In genomic region chr19:49613374-49613773, GRCh38 we compare ENCODE assay signal across 8 cellular contexts. TPM values are rescaled to one million over a fixed set of nuclear protein-coding genes. Genes with fewer than 3 reads are reported as not detected.
DNase-seq lines count a peak whose midpoint lies in the region; ATAC-seq and TF ChIP-seq lines count a peak whose summit lies in the region.
"Had no signal": no experiment of that assay in that cellular context is flagged by ENCODE, and none has a peak within 500 bp of the region (broad histone marks: within the 10 kb centered on the region; RNA-seq: fewer than 3 reads in every experiment).

No MANE protein-coding gene starts in this region.

- no peaks in the 10 kb centered on the region for H4K20me1 ChIP-seq in GM23248 (ENCODE audit: insufficient read depth)

- H3K9me3 ChIP-seq in GM23248 (ENCODE audit: low read depth) = no peaks in the 10 kb centered on the region

- ATAC-seq in effector memory CD8-positive, alpha-beta T cell (replicated peaks) = peak; percentile 23
- no peak for ATAC-seq in GM21576 (IDR thresholded peaks at IDR 0.05; ENCODE audit: unreplicated experiment)

- peak overlapping the region; percentile 18 to 45 for H3K4me3 Mint-ChIP-seq in effector memory CD8-positive, alpha-beta T cell
- H3K4me3 Mint-ChIP-seq in osteocyte (ENCODE audit: unreplicated experiment) = no peak overlapping the region

- peaks cover 84% of the 10 kb centered on the region for H3K79me2 ChIP-seq in GM23248 (ENCODE audit: insufficient read depth)

- peak; percentile 56 for DNase-seq in GM23248
- peak; percentile 37 for DNase-seq in NCI-H2196 treated with DMSO at 0.1 percent for 48 hours (lab: John Stamatoyannopoulos, UW; ENCODE audit: unreplicated experiment)
- DNase-seq in effector memory CD8-positive, alpha-beta T cell = no peak
- no peak for DNase-seq in osteocyte (ENCODE audit: extremely low spot score, unreplicated experiment)
- DNase-seq in NOMO-1 (lab: John Stamatoyannopoulos, UW; ENCODE audit: unreplicated experiment in 2 of 2) = no peak
- DNase-seq in amygdala (lab: John Stamatoyannopoulos, UW) = no peak
- DNase-seq: NCI-H774 had no signal

- H3K9ac ChIP-seq in GM23248 = peak overlapping the region; percentile 77

- peak overlapping the region; percentile 62 for H3K4me2 ChIP-seq in GM23248 (ENCODE audit: unreplicated experiment)

- H3K9me2 ChIP-seq in GM23248 (ENCODE audit: insufficient read depth) = no peaks in the 10 kb centered on the region

- peaks cover 74% of the 10 kb centered on the region for H3K36me3 Mint-ChIP-seq in effector memory CD8-positive, alpha-beta T cell (ENCODE audit: insufficient read depth)
- peaks cover 11% of the 10 kb centered on the region for H3K36me3 Mint-ChIP-seq in osteocyte (ENCODE audit: unreplicated experiment)

- peak overlapping the region; percentile 93 for H3K27ac ChIP-seq in GM23248

- no peaks in the 10 kb centered on the region for H3K27me3 ChIP-seq in GM23248 (replicated peaks; ENCODE audit: insufficient read depth)

- H2AFZ ChIP-seq in GM23248 = no peak overlapping the region

- no peaks in the 10 kb centered on the region for H3K9me3 Mint-ChIP-seq in effector memory CD8-positive, alpha-beta T cell
- no peaks in the 10 kb centered on the region for H3K9me3 Mint-ChIP-seq in osteocyte (ENCODE audit: unreplicated experiment)

- H3K4me1 Mint-ChIP-seq in effector memory CD8-positive, alpha-beta T cell (ENCODE audit: low read depth in 2 of 2) = peaks cover 24 to 30% of the 10 kb centered on the region in 2 donors
- peaks cover 21% of the 10 kb centered on the region for H3K4me1 Mint-ChIP-seq in osteocyte (ENCODE audit: unreplicated experiment)

- WGBS in GM23248 (ENCODE audit: low coverage in 1 of 2, low lambda C conversion rate in 2 of 2, missing lambda C conversion rate in 2 of 2), 2 experiments = 74 to 78% methylated on average over 4 of the region's 4 CpGs

- H3K27me3 Mint-ChIP-seq in effector memory CD8-positive, alpha-beta T cell = no peaks in the 10 kb centered on the region
- no peaks in the 10 kb centered on the region for H3K27me3 Mint-ChIP-seq in osteocyte (ENCODE audit: unreplicated experiment)

- peak overlapping the region; percentile 88 to 97 for H3K27ac Mint-ChIP-seq in effector memory CD8-positive, alpha-beta T cell
- H3K27ac Mint-ChIP-seq in osteocyte (ENCODE audit: unreplicated experiment) = peak overlapping the region; percentile 81

- H3K4me3 ChIP-seq in GM23248 = no peak overlapping the region

- no peak for TF ChIP-seq CTCF in osteocyte (IDR thresholded peaks at IDR 0.05)

- peaks cover 26% of the 10 kb centered on the region for H3K4me1 ChIP-seq in GM23248 (ENCODE audit: insufficient read depth)

- H3F3A ChIP-seq in GM23248 (ENCODE audit: insufficient read depth) = peaks cover 19% of the 10 kb centered on the region

- in situ Hi-C loops in GM23248 (cut with MboI) = no loop called here

- H3K36me3 ChIP-seq in GM23248 (ENCODE audit: low read depth) = peaks cover 8% of the 10 kb centered on the region

RNA-seq across cellular contexts. Expression of gene PRR12, which starts 22.4 kb away (rescaled TPM):
- 2.7 and 2.9 TPM in 2 replicates for total RNA-seq in GM23248 (2014; rRNA removed; shearing (Covaris generic))
- polyA plus RNA-seq in GM23248 (2016; fragmentation: Nextera tagmentation; extraction: Ambion mirVana) = 0.85 and 0.86 TPM in 2 replicates
- total RNA-seq in osteocyte = 31.6 and 32.9 TPM in 2 replicates

RNA-seq across cellular contexts. Expression of gene RRAS, which starts 26.6 kb away (rescaled TPM):
- 61.0 and 116 TPM in 2 replicates for total RNA-seq in GM23248 (2014; rRNA removed; shearing (Covaris generic))
- polyA plus RNA-seq in GM23248 (2016; fragmentation: Nextera tagmentation; extraction: Ambion mirVana) = 337 and 347 TPM in 2 replicates
- total RNA-seq in osteocyte = 67.4 and 67.7 TPM in 2 replicates

RNA-seq across cellular contexts. Expression of gene SCAF1, which starts 28.6 kb away (rescaled TPM):
- total RNA-seq in GM23248 (2014; rRNA removed; shearing (Covaris generic)) = 18.6 and 28.7 TPM in 2 replicates
- polyA plus RNA-seq in GM23248 (2016; fragmentation: Nextera tagmentation; extraction: Ambion mirVana) = 8.4 and 8.5 TPM in 2 replicates
- total RNA-seq in osteocyte = 74.9 and 81.9 TPM in 2 replicates

RNA-seq across cellular contexts. Expression of gene PRRG2, which starts 32.3 kb away (rescaled TPM):
- total RNA-seq in GM23248 (2014; rRNA removed; shearing (Covaris generic)) = not detected in 2 replicates
- 0.13 and 0.18 TPM in 2 replicates for polyA plus RNA-seq in GM23248 (2016; fragmentation: Nextera tagmentation; extraction: Ambion mirVana)
- total RNA-seq in osteocyte = 0.32 and 0.52 TPM in 2 replicates

RNA-seq across cellular contexts. Expression of gene NOSIP, which starts 33.0 kb away (rescaled TPM):
- total RNA-seq in GM23248 (2014; rRNA removed; shearing (Covaris generic)) = 46.0 and 53.2 TPM in 2 replicates
- polyA plus RNA-seq in GM23248 (2016; fragmentation: Nextera tagmentation; extraction: Ambion mirVana) = 78.7 and 84.3 TPM in 2 replicates
- 58.7 and 66.2 TPM in 2 replicates for total RNA-seq in osteocyte

Comparison
In these comparisons a context has a peak if more than half of its experiments do, and no peak if none do; other contexts are left out.
1. DNase-seq: peak in GM23248 (single experiment) and NCI-H2196 treated with DMSO at 0.1 percent for 48 hours (single experiment); none in effector memory CD8-positive, alpha-beta T cell (0 of 3), osteocyte (single experiment), NOMO-1 (0 of 2) and amygdala (0 of 56).